In genomic region chr17:27506348-27507218, GRCh38 we compare ENCODE assay signal across 8 cellular contexts. TPM values are rescaled to one million over a fixed set of nuclear protein-coding genes. Genes with fewer than 3 reads are reported as not detected.
DNase-seq lines count a peak whose midpoint lies in the region; ATAC-seq, FAIRE-seq and TF ChIP-seq lines count a peak whose summit lies in the region.

No MANE protein-coding gene starts in this region.

- H2BK15ac ChIP-seq in mesendoderm (replicated peaks; ENCODE audit: low read depth), result no peak overlapping the region

- no peak for TF ChIP-seq CTCF in left ventricle myocardium inferior (IDR thresholded peaks at IDR 0.05; ENCODE audit: borderline replicate concordance)
- no peak for TF ChIP-seq CTCF in D721Med (IDR thresholded peaks at IDR 0.05; ENCODE audit: insufficient read depth, missing control alignments)

- H3K79me2 ChIP-seq in mesendoderm (ENCODE audit: control insufficient read depth, insufficient read depth, low read length), result peaks cover 35% of the 10 kb centered on the region

- intact Hi-C loops in left ventricle myocardium inferior (cut with micrococcal nuclease), result no loop called here

- H3K36me3 ChIP-seq in mesendoderm (ENCODE audit: control insufficient read depth, insufficient read depth, low read length) (no peaks in the 10 kb centered on the region), left ventricle myocardium inferior (no peaks in the 10 kb centered on the region)

- ATAC-seq in GM18868 (IDR thresholded peaks at IDR 0.05; ENCODE audit: unreplicated experiment) (peak; percentile 74), HG02623 (IDR thresholded peaks at IDR 0.05; ENCODE audit: unreplicated experiment) (peak; percentile 59)

- no peaks in the 10 kb centered on the region for H3K27me3 ChIP-seq in mesendoderm (ENCODE audit: insufficient read depth, low read length, poor library complexity)
- H3K27me3 ChIP-seq in left ventricle myocardium inferior (ENCODE audit: low read depth), result no peaks in the 10 kb centered on the region

- H2AK5ac ChIP-seq in mesendoderm (ENCODE audit: low read length), result no peak overlapping the region

- H3K4me1 ChIP-seq in mesendoderm (ENCODE audit: control insufficient read depth, low read depth, low read length) (peaks cover 8% of the 10 kb centered on the region), left ventricle myocardium inferior (peaks cover 40% of the 10 kb centered on the region)

- peaks cover 2% of the 10 kb centered on the region for H3K9me3 ChIP-seq in left ventricle myocardium inferior (replicated peaks)

- H3K4ac ChIP-seq in mesendoderm (ENCODE audit: low read depth, low read length), result no peak overlapping the region

- H4K8ac ChIP-seq in mesendoderm (ENCODE audit: low read depth, low read length), result no peak overlapping the region

- no peak overlapping the region for H3K23ac ChIP-seq in mesendoderm (ENCODE audit: low read length)

- H4K5ac ChIP-seq in mesendoderm (ENCODE audit: low read length), result no peak overlapping the region

- peak; percentile 73 for DNase-seq in NCI-H748 (lab: John Stamatoyannopoulos, UW; ENCODE audit: unreplicated experiment)
- peak; percentile 95 for DNase-seq in mesendoderm
- no peak for DNase-seq in left ventricle myocardium inferior
- no peak for DNase-seq in SK-N-DZ (ENCODE audit: low spot score)
- DNase-seq in middle frontal gyrus (ENCODE audit: extremely low spot score, low spot score), result no peak
- no peak for DNase-seq in D721Med (ENCODE audit: insufficient read length, low spot score)

- peak overlapping the region; percentile 22 for H3K56ac ChIP-seq in mesendoderm (ENCODE audit: low read length)

- no peak overlapping the region for H3K4me2 ChIP-seq in mesendoderm (ENCODE audit: low read length)

- H2BK5ac ChIP-seq in mesendoderm (ENCODE audit: low read length), result no peak overlapping the region

- no CpG with 5 or more reads among the region's 15 CpGs for WGBS in mesendoderm (ENCODE audit: extremely low coverage, insufficient coverage, low lambda C conversion rate)

- H3K79me1 ChIP-seq in mesendoderm (ENCODE audit: low read length), result peaks cover 39% of the 10 kb centered on the region

- no peak overlapping the region for H3K18ac ChIP-seq in mesendoderm (ENCODE audit: low read length)

- H3K4me3 ChIP-seq in mesendoderm (ENCODE audit: low read length) (no peak overlapping the region), left ventricle myocardium inferior (no peak overlapping the region)

- H3K27ac ChIP-seq in mesendoderm (ENCODE audit: low read depth, low read length) (peak overlapping the region; percentile 53), left ventricle myocardium inferior (replicated peaks) (no peak overlapping the region)

- no peak for FAIRE-seq in D721Med (lab: Jason Lieb, UNC)

- no peak overlapping the region for H3K9ac ChIP-seq in mesendoderm (ENCODE audit: low read length)

- no peak overlapping the region for H2BK120ac ChIP-seq in mesendoderm (ENCODE audit: low read depth, low read length)

RNA-seq across cellular contexts. Expression of gene KSR1, which starts 50.3 kb away (rescaled TPM):
- polyA plus RNA-seq in mesendoderm (2013, experiment 1 of 2), result 36.6 TPM
- 34.5 TPM for polyA plus RNA-seq in mesendoderm (2013, experiment 2 of 2)
- total RNA-seq in left ventricle myocardium inferior, result 9.5 TPM
- polyA plus RNA-seq in SK-N-DZ (2014; cell fraction: cytosol; rRNA removed), result 4.6 and 6.5 TPM in 2 replicates
- polyA plus RNA-seq in SK-N-DZ (2014; cell fraction: nucleus; rRNA removed), result 14.8 and 18.0 TPM in 2 replicates

Comparison
In these comparisons a context has a peak if more than half of its experiments do, and no peak if none do; other contexts are left out.
1. DNase-seq: peak in NCI-H748 (single experiment) and mesendoderm (single experiment); none in left ventricle myocardium inferior (single experiment), SK-N-DZ (single experiment), middle frontal gyrus (single experiment) and D721Med (single experiment).